18 cellular contexts compared by ENCODE assay signal in the genomic region with DNA sequence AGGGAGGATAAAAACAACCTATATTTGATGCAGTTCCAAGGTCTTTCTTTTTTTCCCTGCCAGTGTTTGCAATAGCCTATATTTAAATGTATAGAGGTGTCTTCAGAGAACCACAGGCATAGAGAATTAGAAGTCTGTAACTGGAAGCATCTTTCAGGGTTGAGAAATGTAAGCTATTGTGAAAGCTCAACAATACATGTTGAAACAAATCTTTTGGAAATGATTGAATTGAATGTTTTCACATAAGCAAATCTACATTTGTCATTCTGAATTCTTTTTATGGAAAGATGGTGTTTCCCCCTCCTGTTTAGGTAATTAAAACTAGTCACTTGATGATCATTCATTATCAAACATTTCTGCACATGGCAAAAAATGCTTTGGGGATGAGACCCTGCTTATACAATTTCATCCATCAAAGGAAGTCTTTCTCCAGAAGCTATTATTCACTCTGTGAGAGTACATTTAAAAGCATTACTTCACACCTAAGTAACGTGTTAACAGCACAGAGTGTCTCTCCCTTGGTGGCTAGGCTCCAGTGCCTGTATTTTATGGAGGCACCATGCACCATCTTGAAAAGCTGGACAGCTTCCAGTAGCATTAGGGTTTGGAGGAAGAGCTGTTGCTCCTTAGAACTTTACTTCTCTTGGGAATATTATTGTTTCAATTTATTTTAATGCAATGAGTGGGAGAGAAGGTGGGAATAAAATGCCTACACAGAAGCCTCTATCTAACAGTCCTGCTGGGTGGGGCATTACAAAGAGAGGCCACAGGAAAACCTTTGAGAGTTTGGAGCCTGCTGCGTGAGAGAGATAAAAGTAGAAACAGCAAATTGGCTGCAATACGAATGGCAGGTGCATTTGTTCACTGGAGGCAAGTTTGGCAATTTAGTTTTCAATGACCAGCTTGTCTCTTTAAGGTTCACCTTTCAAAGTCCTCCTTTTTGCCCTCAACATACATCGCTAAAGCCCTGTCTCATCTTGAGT.
DNase-seq lines count a peak whose midpoint lies in the region; ATAC-seq, FAIRE-seq and TF ChIP-seq lines count a peak whose summit lies in the region.
"Had no signal": no experiment of that assay in that cellular context is flagged by ENCODE, and none has a peak within 500 bp of the region (broad histone marks: within the 10 kb centered on the region; RNA-seq: fewer than 3 reads in every experiment).

No MANE protein-coding gene starts in this region.

- no CpG with 5 or more reads among the region's 4 CpGs for WGBS in mesendoderm (ENCODE audit: extremely low coverage, insufficient coverage, low lambda C conversion rate)

- intact Hi-C loops in Right ventricle myocardium inferior (cut with DNase I): no loop called here

- H3K4me3 ChIP-seq in bronchial epithelial cell (ENCODE audit: low read depth, low read length): no peak overlapping the region
- no peak overlapping the region for H3K4me3 ChIP-seq in mesendoderm (ENCODE audit: low read length)
- no peak overlapping the region for H3K4me3 ChIP-seq in WERI-Rb-1 (ENCODE audit: low read depth, low read length)
- H3K4me3 ChIP-seq: BLaER1 treated with 17β-estradiol and CSF1 and Interleukin-3, amounts not matched to agents 10 nM and 100 nM; esophagus muscularis mucosa; lung; neural progenitor cell; sigmoid colon; uterus had no signal

- H3K4me1 ChIP-seq in mesendoderm (ENCODE audit: control insufficient read depth, low read depth, low read length): peaks cover 2% of the 10 kb centered on the region
- H3K4me1 ChIP-seq: esophagus muscularis mucosa, uterus had no signal

- H3K36me3 ChIP-seq in bronchial epithelial cell (ENCODE audit: control insufficient read depth, insufficient read depth, low read length): no peaks in the 10 kb centered on the region
- no peaks in the 10 kb centered on the region for H3K36me3 ChIP-seq in mesendoderm (ENCODE audit: control insufficient read depth, insufficient read depth, low read length)
- no peaks in the 10 kb centered on the region for H3K36me3 ChIP-seq in WERI-Rb-1
- H3K36me3 ChIP-seq: BLaER1 treated with 17β-estradiol and CSF1 and Interleukin-3, amounts not matched to agents 10 nM and 100 nM; esophagus muscularis mucosa; neural progenitor cell; sigmoid colon; uterus had no signal

- H4K8ac ChIP-seq in mesendoderm (ENCODE audit: low read depth, low read length): no peak overlapping the region

- H2BK5ac ChIP-seq in mesendoderm (ENCODE audit: low read length): no peak overlapping the region

- no peak overlapping the region for H3K23ac ChIP-seq in mesendoderm (ENCODE audit: low read length)

- H2BK15ac ChIP-seq in mesendoderm (replicated peaks; ENCODE audit: low read depth): no peak overlapping the region

- TF ChIP-seq POLR2A in GM18505 (IDR thresholded peaks at IDR 0.05; ENCODE audit: borderline replicate concordance, extremely low read depth, insufficient read depth, insufficient read length): no peak

- H3K4me2 ChIP-seq in mesendoderm (ENCODE audit: low read length): no peak overlapping the region
- H3K4me2 ChIP-seq: neural progenitor cell had no signal

- in situ Hi-C loops in KBM-7 (cut with MboI; ENCODE audit: low pct_unique_long_range_greater_than_20kb, low sequenced_read_pairs): no loop called here

- H3K56ac ChIP-seq in mesendoderm (ENCODE audit: low read length): no peak overlapping the region

- H2BK120ac ChIP-seq in mesendoderm (ENCODE audit: low read depth, low read length): no peak overlapping the region

- no peak overlapping the region for H3K4ac ChIP-seq in mesendoderm (ENCODE audit: low read depth, low read length)

- H3K79me2 ChIP-seq in mesendoderm (ENCODE audit: control insufficient read depth, insufficient read depth, low read length): no peaks in the 10 kb centered on the region

- no peaks in the 10 kb centered on the region for H3K27me3 ChIP-seq in bronchial epithelial cell (ENCODE audit: control insufficient read depth, insufficient read depth, low read length)
- H3K27me3 ChIP-seq in mesendoderm (ENCODE audit: insufficient read depth, low read length, poor library complexity): no peaks in the 10 kb centered on the region
- H3K27me3 ChIP-seq in WERI-Rb-1 (ENCODE audit: insufficient read depth, low read depth, severe bottlenecking): peaks cover 16% of the 10 kb centered on the region
- H3K27me3 ChIP-seq: BLaER1 treated with 17β-estradiol and CSF1 and Interleukin-3, amounts not matched to agents 10 nM and 100 nM; esophagus muscularis mucosa; neural progenitor cell; sigmoid colon; uterus had no signal

- H3K18ac ChIP-seq in mesendoderm (ENCODE audit: low read length): no peak overlapping the region

- no peak overlapping the region for H3K9ac ChIP-seq in mesendoderm (ENCODE audit: low read length)
- H3K9ac ChIP-seq: BLaER1 treated with 17β-estradiol and CSF1 and Interleukin-3, amounts not matched to agents 10 nM and 100 nM; neural progenitor cell had no signal

- H2AK5ac ChIP-seq in mesendoderm (ENCODE audit: low read length): no peak overlapping the region

- H3K79me1 ChIP-seq in mesendoderm (ENCODE audit: low read length): no peaks in the 10 kb centered on the region

- peak; percentile 44 for DNase-seq in NOMO-1 treated with dmso at 0.1 percent for 144 hours (lab: John Stamatoyannopoulos, UW; ENCODE audit: unreplicated experiment)
- peak; percentile 81 for DNase-seq in bronchial epithelial cell (ENCODE audit: low read depth)
- peak; percentile 44 for DNase-seq in mesendoderm
- DNase-seq in KBM-7: no peak
- no peak for DNase-seq in NCI-H345 (lab: John Stamatoyannopoulos, UW)
- DNase-seq in WERI-Rb-1: no peak
- DNase-seq in Right ventricle myocardium inferior (ENCODE audit: missing footprints): no peak
- DNase-seq: activated CD4-positive, alpha-beta T cell treated with anti-CD3 and anti-CD28 coated beads for 1 hour; activated naive CD8-positive, alpha-beta T cell treated with anti-CD3 and anti-CD28 coated beads for 36 hours; EL; sigmoid colon; stimulated activated naive CD4-positive, alpha-beta T cell treated with Interleukin-2 at 50 U/mL for 16 hours; uterus had no signal

- H4K5ac ChIP-seq in mesendoderm (ENCODE audit: low read length): no peak overlapping the region

- ATAC-seq in GM18505 (IDR thresholded peaks at IDR 0.05; ENCODE audit: unreplicated experiment) (peak; percentile 4), Right ventricle myocardium inferior (no peak)

- no peak for TF ChIP-seq CTCF in bronchial epithelial cell (IDR thresholded peaks at IDR 0.05; ENCODE audit: insufficient read depth, low read length, severe bottlenecking)
- no peak for TF ChIP-seq CTCF in WERI-Rb-1 (IDR thresholded peaks at IDR 0.05; ENCODE audit: low read depth, low read length)

- no peak for FAIRE-seq in bronchial epithelial cell (lab: Jason Lieb, UNC)

- no peaks in the 10 kb centered on the region for H3K9me3 ChIP-seq in WERI-Rb-1 (ENCODE audit: severe bottlenecking)
- H3K9me3 ChIP-seq: BLaER1 treated with 17β-estradiol and CSF1 and Interleukin-3, amounts not matched to agents 10 nM and 100 nM; esophagus muscularis mucosa; sigmoid colon; uterus had no signal

- H3K27ac ChIP-seq in mesendoderm (ENCODE audit: low read depth, low read length) (no peak overlapping the region), WERI-Rb-1 (no peak overlapping the region)
- H3K27ac ChIP-seq: esophagus muscularis mucosa, neural progenitor cell, sigmoid colon, uterus had no signal

Comparison
In these comparisons a context has a peak if more than half of its experiments do, and no peak if none do; other contexts are left out.
1. DNase-seq: peak in NOMO-1 treated with dmso at 0.1 percent for 144 hours (single experiment), bronchial epithelial cell (single experiment) and mesendoderm (single experiment); none in KBM-7 (single experiment), NCI-H345 (single experiment), WERI-Rb-1 (single experiment) and Right ventricle myocardium inferior (single experiment).